ENCODE assay signal across 8 cellular contexts in the genomic region with DNA sequence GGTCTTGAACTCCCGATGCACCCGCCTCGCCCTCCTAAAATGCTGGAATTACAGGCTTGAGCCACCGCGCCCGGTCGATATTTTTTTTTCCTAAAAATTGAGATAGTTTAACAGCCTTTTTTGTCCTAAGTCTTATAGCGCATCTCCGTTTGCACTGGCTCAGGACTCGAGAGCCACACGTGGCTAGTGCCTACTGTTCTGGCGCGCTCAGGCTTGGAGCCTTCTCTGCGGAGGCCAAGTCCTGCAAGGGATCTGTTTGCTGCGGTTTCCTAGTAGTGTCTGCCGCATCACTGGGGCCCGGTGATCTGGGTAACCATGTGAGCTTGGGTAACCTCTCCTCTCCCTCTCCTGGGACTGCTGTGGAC. TPM values are rescaled to one million over a fixed set of nuclear protein-coding genes. Genes with fewer than 3 reads are reported as not detected.
DNase-seq lines count a peak whose midpoint lies in the region; ATAC-seq, FAIRE-seq and TF ChIP-seq lines count a peak whose summit lies in the region.

No MANE protein-coding gene starts in this region.

- no peak for TF ChIP-seq POLR2A in GM12892 (IDR thresholded peaks at IDR 0.05; ENCODE audit: low read depth, low read length)

- H3K9me3 Mint-ChIP-seq in dendritic cell treated with granulocyte-macrophage colony-stimulating factor and Interleukin-4, amounts not matched to agents 40 ng/mL and 50 ng/mL, for 4 days = no peaks in the 10 kb centered on the region
- H3K9me3 Mint-ChIP-seq in naive B cell = no peaks in the 10 kb centered on the region

- no peak for FAIRE-seq in GM12892 (lab: Jason Lieb, UNC)

- intact Hi-C loops in dendritic cell treated with granulocyte-macrophage colony-stimulating factor and Interleukin-4, amounts not matched to agents 40 ng/mL and 50 ng/mL, for 4 days (cut with micrococcal nuclease) = loop anchor here (2.0 to 5.0 kb wide), 2 partner anchors 47 to 71 kb away; a partner anchor contains a TSS

- H3K27me3 Mint-ChIP-seq in dendritic cell treated with granulocyte-macrophage colony-stimulating factor and Interleukin-4, amounts not matched to agents 40 ng/mL and 50 ng/mL, for 4 days = no peaks in the 10 kb centered on the region
- H3K27me3 Mint-ChIP-seq in naive B cell = no peaks in the 10 kb centered on the region

- ATAC-seq in naive B cell (ENCODE audit: low read depth in 2 of 2) = no peak
- no peak for ATAC-seq in GM18517 (IDR thresholded peaks at IDR 0.05; ENCODE audit: unreplicated experiment)
- ATAC-seq in GM18861 (IDR thresholded peaks at IDR 0.05; ENCODE audit: unreplicated experiment) = no peak

- H3K4me1 Mint-ChIP-seq in dendritic cell treated with granulocyte-macrophage colony-stimulating factor and Interleukin-4, amounts not matched to agents 40 ng/mL and 50 ng/mL, for 4 days (ENCODE audit: low read depth) = peaks cover 56% of the 10 kb centered on the region
- H3K4me1 Mint-ChIP-seq in naive B cell = peaks cover 32 to 41% (median 34%) of the 10 kb centered on the region in 3 donors

- DNase-seq in COLO668 (lab: John Stamatoyannopoulos, UW; ENCODE audit: unreplicated experiment) = peak; percentile 86
- peak; percentile 88 for DNase-seq in NCI-H2196 (lab: John Stamatoyannopoulos, UW; ENCODE audit: unreplicated experiment)
- DNase-seq in naive B cell = no peak
- DNase-seq in GM12892 (ENCODE audit: insufficient read length) = no peak
- DNase-seq in activated CD4-positive, alpha-beta T cell treated with anti-CD3 and anti-CD28 coated beads, Interleukin-2, amount 50 U/mL, for 4 hours = no peak

- peak overlapping the region; percentile 94 for H3K4me3 Mint-ChIP-seq in dendritic cell treated with granulocyte-macrophage colony-stimulating factor and Interleukin-4, amounts not matched to agents 40 ng/mL and 50 ng/mL, for 4 days
- H3K4me3 Mint-ChIP-seq in naive B cell = peak overlapping the region; percentile 89 to 95 (median 92)

- peaks cover 64% of the 10 kb centered on the region for H3K36me3 Mint-ChIP-seq in dendritic cell treated with granulocyte-macrophage colony-stimulating factor and Interleukin-4, amounts not matched to agents 40 ng/mL and 50 ng/mL, for 4 days (ENCODE audit: low read depth)
- peaks cover 5 to 19% of the 10 kb centered on the region in 2 donors for H3K36me3 Mint-ChIP-seq in naive B cell

- H3K27ac Mint-ChIP-seq in dendritic cell treated with granulocyte-macrophage colony-stimulating factor and Interleukin-4, amounts not matched to agents 40 ng/mL and 50 ng/mL, for 4 days = peak overlapping the region; percentile 97
- peak overlapping the region in 5 of 6 donors; percentile 81 to 97 (median 89) for H3K27ac Mint-ChIP-seq in naive B cell

RNA-seq across cellular contexts. Expression of a gene that starts 0.8 kb away (rescaled TPM):
- polyA plus RNA-seq in naive B cell (ENCODE audit: low read depth in 6 of 6) = 10 to 100 TPM; 27.5 to 39.9 (median 35.9) TPM
- 23.2 TPM for polyA plus RNA-seq in GM12892 (2012; ENCODE audit: missing spikeins)

RNA-seq across cellular contexts. Expression of a gene that starts 39.9 kb away (rescaled TPM):
- 10 to 100 TPM; 28.9 to 41.4 (median 31.6) TPM for polyA plus RNA-seq in naive B cell (ENCODE audit: low read depth in 6 of 6)
- 24.8 TPM for polyA plus RNA-seq in GM12892 (2012; ENCODE audit: missing spikeins)

RNA-seq across cellular contexts. Expression of a gene that starts 44.9 kb away (rescaled TPM):
- polyA plus RNA-seq in naive B cell (ENCODE audit: low read depth in 6 of 6) = 10 to 100 TPM in 1 of 6 donors, 1 to 10 TPM in 5; 4.9 to 10.4 (median 6.6) TPM
- 30.5 TPM for polyA plus RNA-seq in GM12892 (2012; ENCODE audit: missing spikeins)

RNA-seq across cellular contexts. Expression of a gene that starts 53.2 kb away (rescaled TPM):
- polyA plus RNA-seq in naive B cell (ENCODE audit: low read depth in 6 of 6) = 10 to 100 TPM; 36.9 to 70.6 (median 62.5) TPM
- 16.6 TPM for polyA plus RNA-seq in GM12892 (2012; ENCODE audit: missing spikeins)

Comparison
In these comparisons a context has a peak if more than half of its experiments do, and no peak if none do; other contexts are left out.
1. DNase-seq: peak in COLO668 (single experiment) and NCI-H2196 (single experiment); none in naive B cell (single experiment), GM12892 (single experiment) and activated CD4-positive, alpha-beta T cell treated with anti-CD3 and anti-CD28 coated beads, Interleukin-2, amount 50 U/mL, for 4 hours (0 of 2).